Comparison of ENCODE assay signal across 17 cellular contexts in the genomic region with DNA sequence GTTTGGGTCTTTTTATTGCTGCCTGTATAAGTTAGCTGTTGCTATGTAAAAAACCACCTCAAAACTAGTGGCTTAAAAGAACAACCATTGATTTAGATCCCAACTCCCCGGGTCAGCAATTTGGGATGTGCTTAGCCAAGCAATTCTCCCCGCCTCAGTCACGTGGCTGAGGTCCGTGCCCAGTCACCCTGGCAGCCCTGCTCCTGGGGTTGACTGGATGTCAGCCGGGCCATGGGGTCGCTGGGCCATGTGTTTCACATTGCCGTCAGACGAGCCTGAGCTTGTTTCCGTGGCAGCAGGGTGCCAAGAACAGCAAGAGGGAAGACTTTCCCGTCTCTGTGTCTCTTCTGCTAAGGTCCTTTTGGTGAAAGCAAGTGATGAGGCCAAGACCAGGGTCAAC.
DNase-seq lines count a peak whose midpoint lies in the region; ATAC-seq and TF ChIP-seq lines count a peak whose summit lies in the region.
"Had no signal": no experiment of that assay in that cellular context is flagged by ENCODE, and none has a peak within 500 bp of the region (broad histone marks: within the 10 kb centered on the region; RNA-seq: fewer than 3 reads in every experiment).

No MANE protein-coding gene starts in this region.

- no peaks in the 10 kb centered on the region for H3K9me3 ChIP-seq in skeletal muscle satellite cell (replicated peaks; ENCODE audit: low read length)
- no peaks in the 10 kb centered on the region for H3K9me3 ChIP-seq in ascending aorta

- TF ChIP-seq CTCF in choroid plexus epithelial cell (conservative IDR thresholded peaks at IDR 0.05; ENCODE audit: low read depth, low read length) (no peak), ascending aorta (IDR thresholded peaks at IDR 0.05) (no peak)

- H3K4me3 ChIP-seq in choroid plexus epithelial cell (ENCODE audit: low read depth, low read length) (no peak overlapping the region), skeletal muscle satellite cell (ENCODE audit: low read length) (no peak overlapping the region), ascending aorta (no peak overlapping the region)
- H3K4me3 ChIP-seq: GM12878 had no signal

- H3K4me1 ChIP-seq in skeletal muscle satellite cell (ENCODE audit: control insufficient read depth, insufficient read depth, low read length) (peaks cover 5% of the 10 kb centered on the region), ascending aorta (no peaks in the 10 kb centered on the region)

- peak overlapping the region; percentile 35 for H3K4me2 ChIP-seq in skeletal muscle satellite cell (ENCODE audit: low read length)

- H3K9ac ChIP-seq in skeletal muscle satellite cell (ENCODE audit: low read depth, low read length) = no peak overlapping the region

- peak; percentile 20 for ATAC-seq in left lobe of liver
- no peak for ATAC-seq in HG03457 (IDR thresholded peaks at IDR 0.05; ENCODE audit: unreplicated experiment)
- ATAC-seq: GM12878 had no signal

- in situ Hi-C loops in Caki2 (cut with HindIII; ENCODE audit: low pct_unique_long_range_greater_than_20kb, low sequenced_read_pairs) = no loop called here

- DNase-seq in Caki2 (ENCODE audit: low read depth) (peak; percentile 3), choroid plexus epithelial cell (ENCODE audit: low read depth) (peak; percentile 8), left lobe of liver (ENCODE audit: low spot score) (no peak), ascending aorta (ENCODE audit: low spot score in 2 of 2) (no peak), DMS 273 treated with DMSO at 0.1 percent for 48 hours (lab: John Stamatoyannopoulos, UW) (no peak)
- DNase-seq: CD4-positive, CD25-positive, alpha-beta regulatory T cell; COR-L47; GF-D8; KG1; MV-4-11; NCI-H1694 treated with DMSO at 0.1 percent for 48 hours; NCI-H510A; NCI-H774; Right ventricle myocardium superior had no signal

- intact Hi-C loops in ascending aorta (cut with DNase I) = no loop called here

- no peak overlapping the region for H3K27ac ChIP-seq in ascending aorta

- H3K36me3 ChIP-seq in skeletal muscle satellite cell (ENCODE audit: insufficient read depth, low read length) (no peaks in the 10 kb centered on the region), ascending aorta (no peaks in the 10 kb centered on the region)

- H3K27me3 ChIP-seq in skeletal muscle satellite cell (ENCODE audit: control insufficient read depth, insufficient read depth, low read length) (no peaks in the 10 kb centered on the region), ascending aorta (no peaks in the 10 kb centered on the region)

Comparison
In these comparisons a context has a peak if more than half of its experiments do, and no peak if none do; other contexts are left out.
1. DNase-seq: peak in Caki2 (single experiment) and choroid plexus epithelial cell (single experiment); none in left lobe of liver (single experiment), ascending aorta (0 of 2) and DMS 273 treated with DMSO at 0.1 percent for 48 hours (single experiment).